9 cellular contexts compared by ENCODE assay signal in genomic region chr9:112331676-112331955, GRCh38. TPM values are rescaled to one million over a fixed set of nuclear protein-coding genes. Genes with fewer than 3 reads are reported as not detected.
A peak's percentile ranks its signal among the peaks of the same experiment; 100 is the strongest.
DNase-seq lines count a peak whose midpoint lies in the region; ATAC-seq and TF ChIP-seq lines count a peak whose summit lies in the region.
"Had no signal": no experiment of that assay in that cellular context is flagged by ENCODE, and none has a peak within 500 bp of the region (broad histone marks: within the 10 kb centered on the region; RNA-seq: fewer than 3 reads in every experiment).

No MANE protein-coding gene starts in this region.

- in situ Hi-C loops in KBM-7 (cut with MboI; ENCODE audit: low pct_unique_long_range_greater_than_20kb, low sequenced_read_pairs): no loop called here

- peaks cover 0 to 22% of the 10 kb centered on the region in 2 donors for H3K36me3 Mint-ChIP-seq in CD4-positive, alpha-beta memory T cell
- H3K36me3 Mint-ChIP-seq in naive thymus-derived CD4-positive, alpha-beta T cell: peaks cover 0 to 8% (median 0%) of the 10 kb centered on the region in 5 donors

- CTCF ChIA-PET in CD4-positive, alpha-beta memory T cell (lab: Charles Lee; ENCODE audit: partially characterized antibody): interaction anchor here (1.3 to 3.2 kb wide), 3 partner anchors 14 to 233 kb away, joined by 4 to 18 read pairs (median 8); partner anchors contain the start of gene HSDL2
- CTCF ChIA-PET in naive thymus-derived CD4-positive, alpha-beta T cell (lab: Charles Lee): interaction anchor here (0.6 to 1.6 kb wide), 2 partner anchors 29 to 238 kb away, joined by 3 to 7 read pairs; no protein-coding TSS in a partner anchor

- H3K36me3 ChIP-seq in CD4-positive, alpha-beta memory T cell (ENCODE audit: insufficient read depth, low read length): no peaks in the 10 kb centered on the region
- no peaks in the 10 kb centered on the region for H3K36me3 ChIP-seq in breast epithelium
- peaks cover 0 to 8% (median 0%) of the 10 kb centered on the region in 3 experiments for H3K36me3 ChIP-seq in naive thymus-derived CD4-positive, alpha-beta T cell (ENCODE audit: control insufficient read depth in 2 of 3, insufficient read depth in 3 of 3, low read length in 3 of 3)

- peaks cover 34 to 63% (median 45%) of the 10 kb centered on the region in 4 donors for H3K4me1 Mint-ChIP-seq in CD4-positive, alpha-beta memory T cell
- H3K4me1 Mint-ChIP-seq in naive thymus-derived CD4-positive, alpha-beta T cell: peaks cover 32 to 61% (median 53%) of the 10 kb centered on the region in 7 donors

- no peak for TF ChIP-seq CTCF in breast epithelium (IDR thresholded peaks at IDR 0.05)

- intact Hi-C loops in CD4-positive, alpha-beta memory T cell (cut with micrococcal nuclease): loop anchor here (5.0 kb wide), 3 partner anchors 44 to 421 kb away; partner anchors contain the start of gene SNX30
- intact Hi-C loops in breast epithelium (cut with DNase I; ENCODE audit: low total_unique reads): no loop called here
- intact Hi-C loops in naive thymus-derived CD4-positive, alpha-beta T cell (cut with micrococcal nuclease): loop anchor here (5.0 to 10.0 kb wide), 7 partner anchors 49 to 421 kb away; partner anchors contain the start of genes KIAA1958 (in 1 of the 2) and SNX30 (in 1 of the 2)

- H3K9me3 Mint-ChIP-seq in CD4-positive, alpha-beta memory T cell: peaks cover 0 to 4% (median 0%) of the 10 kb centered on the region in 8 donors
- peaks cover 0 to 1% (median 0%) of the 10 kb centered on the region in 11 donors for H3K9me3 Mint-ChIP-seq in naive thymus-derived CD4-positive, alpha-beta T cell

- peaks cover 63% of the 10 kb centered on the region for H3K4me1 ChIP-seq in CD4-positive, alpha-beta memory T cell (ENCODE audit: insufficient read depth, low read length)
- H3K4me1 ChIP-seq in breast epithelium: peaks cover 0 to 19% of the 10 kb centered on the region in 2 donors
- peaks cover 19 to 28% of the 10 kb centered on the region in 2 donors for H3K4me1 ChIP-seq in naive thymus-derived CD4-positive, alpha-beta T cell (ENCODE audit: control insufficient read depth in 2 of 2, insufficient read depth in 2 of 2, low read length in 2 of 2)

- H3K4me3 Mint-ChIP-seq in CD4-positive, alpha-beta memory T cell: peak overlapping the region; percentile 86 to 97 (median 95)
- H3K4me3 Mint-ChIP-seq in naive thymus-derived CD4-positive, alpha-beta T cell: peak overlapping the region; percentile 89 to 99 (median 96)

- POLR2A ChIA-PET in CD4-positive, alpha-beta memory T cell (lab: Charles Lee; ENCODE audit: partially characterized antibody): interaction anchor here (1.3 to 3.2 kb wide), 5 partner anchors 9 to 156 kb away, joined by 4 to 45 read pairs (median 17); partner anchors contain the start of genes HSDL2 and SUSD1
- POLR2A ChIA-PET in naive thymus-derived CD4-positive, alpha-beta T cell (lab: Charles Lee): interaction anchor here (0.5 to 1.3 kb wide), 2 partner anchors 188 to 700 kb away, joined by 5 to 6 read pairs; partner anchors contain the start of gene DNAJC25

- peak overlapping the region; percentile 92 for H3K27ac ChIP-seq in CD4-positive, alpha-beta memory T cell (ENCODE audit: low read depth, low read length)
- peak overlapping the region in 1 of 2 donors; percentile 60 for H3K27ac ChIP-seq in breast epithelium
- peak overlapping the region; percentile 95 for H3K27ac ChIP-seq in naive thymus-derived CD4-positive, alpha-beta T cell (ENCODE audit: low read depth, low read length)

- no peak for TF ChIP-seq POLR2A in breast epithelium (IDR thresholded peaks at IDR 0.05)

- H3K27me3 Mint-ChIP-seq in CD4-positive, alpha-beta memory T cell: no peaks in the 10 kb centered on the region
- no peaks in the 10 kb centered on the region for H3K27me3 Mint-ChIP-seq in naive thymus-derived CD4-positive, alpha-beta T cell

- no peaks in the 10 kb centered on the region for H3K27me3 ChIP-seq in CD4-positive, alpha-beta memory T cell (ENCODE audit: insufficient read depth, low read length)
- H3K27me3 ChIP-seq in breast epithelium: no peaks in the 10 kb centered on the region
- no peaks in the 10 kb centered on the region for H3K27me3 ChIP-seq in naive thymus-derived CD4-positive, alpha-beta T cell (ENCODE audit: control insufficient read depth in 2 of 2, insufficient read depth in 2 of 2, low read length in 2 of 2)

- peak in 2 of 5 donors; percentile 13 to 14 for DNase-seq in CD4-positive, alpha-beta memory T cell
- DNase-seq in KG1 (lab: John Stamatoyannopoulos, UW): peak; percentile 40
- DNase-seq in breast epithelium (ENCODE audit: low spot score in 2 of 2): no peak
- no peak for DNase-seq in naive thymus-derived CD4-positive, alpha-beta T cell
- DNase-seq in KBM-7: no peak
- no peak for DNase-seq in Ammon's horn (ENCODE audit: low spot score)
- no peak for DNase-seq in AG20443 (ENCODE audit: low spot score)
- no peak for DNase-seq in stimulated activated CD4-positive, alpha-beta T cell treated with anti-CD3 and anti-CD28 coated beads, Interleukin-4, amount 100 ng/mL, for 1 hour
- DNase-seq: SW 1271 had no signal

- peak overlapping the region; percentile 91 to 98 (median 94) for H3K27ac Mint-ChIP-seq in CD4-positive, alpha-beta memory T cell
- peak overlapping the region; percentile 51 to 96 (median 94) for H3K27ac Mint-ChIP-seq in naive thymus-derived CD4-positive, alpha-beta T cell

- H3K9me3 ChIP-seq in CD4-positive, alpha-beta memory T cell (ENCODE audit: control insufficient read depth in 1 of 2, low read length in 2 of 2): no peaks in the 10 kb centered on the region
- H3K9me3 ChIP-seq in breast epithelium: no peaks in the 10 kb centered on the region
- no peaks in the 10 kb centered on the region for H3K9me3 ChIP-seq in naive thymus-derived CD4-positive, alpha-beta T cell (ENCODE audit: control insufficient read depth in 2 of 3, low read length in 3 of 3)

- ATAC-seq in naive thymus-derived CD4-positive, alpha-beta T cell: no peak

- H3K4me3 ChIP-seq in CD4-positive, alpha-beta memory T cell (ENCODE audit: low read length in 2 of 2): peak overlapping the region; percentile 6 to 81
- peak overlapping the region in 2 of 3 donors; percentile 85 to 99 for H3K4me3 ChIP-seq in breast epithelium
- peak overlapping the region; percentile 80 for H3K4me3 ChIP-seq in naive thymus-derived CD4-positive, alpha-beta T cell (ENCODE audit: low read length)

RNA-seq across cellular contexts. Expression of gene PTBP3, which starts 1.8 kb away (rescaled TPM):
- 100 to 1,000 TPM; 133 to 139 TPM for total RNA-seq in CD4-positive, alpha-beta memory T cell
- 10 to 100 TPM; 30.0 to 44.4 TPM for polyA plus RNA-seq in CD4-positive, alpha-beta memory T cell
- 10 to 100 TPM; 30.6 to 80.2 (median 50.5) TPM for total RNA-seq in breast epithelium
- 100 to 1,000 TPM in 4 of 5 experiments, 10 to 100 TPM in 1; 99.2 to 148 (median 124) TPM for total RNA-seq in naive thymus-derived CD4-positive, alpha-beta T cell
- 10 to 100 TPM; 28.8 to 39.8 TPM for polyA plus RNA-seq in naive thymus-derived CD4-positive, alpha-beta T cell

RNA-seq across cellular contexts. Expression of gene HSDL2, which starts 48.3 kb away (rescaled TPM):
- 10 to 100 TPM; 12.4 to 15.3 TPM for total RNA-seq in CD4-positive, alpha-beta memory T cell
- polyA plus RNA-seq in CD4-positive, alpha-beta memory T cell: 10 to 100 TPM; 14.8 to 21.7 TPM
- 100 to 1,000 TPM in 1 of 3 donors, 10 to 100 TPM in 2; 30.7 to 124 (median 52.8) TPM for total RNA-seq in breast epithelium
- total RNA-seq in naive thymus-derived CD4-positive, alpha-beta T cell: 10 to 100 TPM in 4 of 5 experiments, 1 to 10 TPM in 1; 9.2 to 24.6 (median 15.3) TPM
- 10 to 100 TPM; 15.6 to 23.1 TPM for polyA plus RNA-seq in naive thymus-derived CD4-positive, alpha-beta T cell
